Comparison of ENCODE assay signal across 12 cellular contexts in the genomic region with DNA sequence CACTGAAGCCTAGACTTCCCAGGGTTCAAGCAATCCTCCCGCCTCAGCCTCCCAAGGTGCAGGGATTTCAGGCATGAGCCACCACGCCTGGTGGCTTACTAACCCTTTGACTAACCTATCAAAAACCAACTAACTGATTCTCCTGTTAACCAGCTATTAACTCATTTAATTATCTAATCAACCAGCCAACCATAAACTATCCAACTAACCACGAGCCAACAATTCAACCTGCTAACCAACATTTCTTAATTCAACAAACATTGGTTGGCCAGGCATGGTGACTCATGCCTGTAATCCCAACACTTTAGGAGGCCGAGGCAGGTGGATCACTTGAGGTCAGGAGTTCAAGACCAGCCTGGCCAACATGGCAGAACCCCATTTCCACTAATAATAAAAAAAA. TPM values are rescaled to one million over a fixed set of nuclear protein-coding genes. Genes with fewer than 3 reads are reported as not detected.
DNase-seq lines count a peak whose midpoint lies in the region; ATAC-seq and TF ChIP-seq lines count a peak whose summit lies in the region.
"Not testable (repeated sequence)": the region's sequence is repeated elsewhere in the genome, so short reads cannot be mapped to it uniquely, and the experiment has no call there.
"Had no signal": no experiment of that assay in that cellular context is flagged by ENCODE, and none has a peak within 500 bp of the region (broad histone marks: within the 10 kb centered on the region; RNA-seq: fewer than 3 reads in every experiment).

No MANE protein-coding gene starts in this region.

- peak overlapping the region; percentile 75 for H3K4me3 ChIP-seq in left ventricle myocardium inferior
- H3K4me3 ChIP-seq in subcutaneous abdominal adipose tissue (ENCODE audit: low read depth in 1 of 5, low read length in 5 of 5) = not testable (repeated sequence)

- DNase-seq in Caki2 (ENCODE audit: low read depth) = peak; percentile 56
- not testable (repeated sequence) for DNase-seq in left ventricle myocardium inferior
- DNase-seq in kidney tubule cell (ENCODE audit: low spot score) = peak; percentile 40
- DNase-seq in renal cortical epithelial cell (ENCODE audit: low read depth) = peak; percentile 61

- H3K4me3 Mint-ChIP-seq in activated T-helper 17 cell treated with anti-CD3 and anti-CD28 coated beads, Interleukin-2, amount 50 U/mL, for 72 hours = not testable (repeated sequence)

- H3K4me1 ChIP-seq in left ventricle myocardium inferior (peaks cover 72% of the 10 kb centered on the region), subcutaneous abdominal adipose tissue (ENCODE audit: control insufficient read depth in 5 of 5, insufficient read depth in 5 of 5, low read length in 5 of 5) (peaks cover 0 to 76% (median 73%) of the 10 kb centered on the region in 5 donors)

- not testable (repeated sequence) for H3K9me3 Mint-ChIP-seq in activated T-helper 17 cell treated with anti-CD3 and anti-CD28 coated beads, Interleukin-2, amount 50 U/mL, for 72 hours

- peak overlapping the region; percentile 97 for H3K27ac ChIP-seq in left ventricle myocardium inferior (replicated peaks)
- H3K27ac ChIP-seq in subcutaneous abdominal adipose tissue (ENCODE audit: low read depth, low read length) = peak overlapping the region; percentile 84

- H3K4me1 Mint-ChIP-seq in activated T-helper 17 cell treated with anti-CD3 and anti-CD28 coated beads, Interleukin-2, amount 50 U/mL, for 72 hours = not testable (repeated sequence)

- not testable (repeated sequence) for H3K27me3 Mint-ChIP-seq in activated T-helper 17 cell treated with anti-CD3 and anti-CD28 coated beads, Interleukin-2, amount 50 U/mL, for 72 hours

- not testable (repeated sequence) for H3K9me3 ChIP-seq in left ventricle myocardium inferior (replicated peaks); subcutaneous abdominal adipose tissue (ENCODE audit: control insufficient read depth in 5 of 5, low read length in 5 of 5)

- not testable (repeated sequence) for TF ChIP-seq CTCF in left ventricle myocardium inferior (IDR thresholded peaks at IDR 0.05; ENCODE audit: borderline replicate concordance)

- peak overlapping the region in 1 of 5 donors; percentile 4 for H3K9ac ChIP-seq in subcutaneous abdominal adipose tissue (ENCODE audit: low read length in 5 of 5)

- not testable (repeated sequence) for H3K27me3 ChIP-seq in left ventricle myocardium inferior (ENCODE audit: low read depth); subcutaneous abdominal adipose tissue (ENCODE audit: control insufficient read depth in 5 of 5, insufficient read depth in 4 of 5, low read length in 5 of 5)

- not testable (repeated sequence) for H3K36me3 Mint-ChIP-seq in activated T-helper 17 cell treated with anti-CD3 and anti-CD28 coated beads, Interleukin-2, amount 50 U/mL, for 72 hours (ENCODE audit: low read depth)

- H3K36me3 ChIP-seq in left ventricle myocardium inferior = not testable (repeated sequence)
- peaks cover 0 to 14% (median 5%) of the 10 kb centered on the region in 5 donors for H3K36me3 ChIP-seq in subcutaneous abdominal adipose tissue (ENCODE audit: control insufficient read depth in 5 of 5, insufficient read depth in 5 of 5, low read length in 5 of 5)

- in situ Hi-C loops in Caki2 (cut with HindIII; ENCODE audit: low pct_unique_long_range_greater_than_20kb, low sequenced_read_pairs) = not testable (repeated sequence)

- peak overlapping the region; percentile 28 for H3K27ac Mint-ChIP-seq in activated T-helper 17 cell treated with anti-CD3 and anti-CD28 coated beads, Interleukin-2, amount 50 U/mL, for 72 hours

- intact Hi-C loops in left ventricle myocardium inferior (cut with micrococcal nuclease) = not testable (repeated sequence)

- not testable (repeated sequence) for ATAC-seq in activated T-helper 17 cell treated with anti-CD3 and anti-CD28 coated beads, Interleukin-2, amount 50 U/mL, for 72 hours (replicated peaks)

RNA-seq across cellular contexts. Expression of gene AQP7, which starts 3.3 kb away (rescaled TPM):
- not detected in 2 replicates for total RNA-seq in Caki2 (2014; rRNA removed; shearing (Covaris generic); ENCODE audit: low replicate concordance)
- under 1 TPM; 0.42 to 0.45 TPM for total RNA-seq in activated T-helper 17 cell treated with anti-CD3 and anti-CD28 coated beads, Interleukin-2, amount 50 U/mL, for 72 hours
- 150 TPM for total RNA-seq in left ventricle myocardium inferior
- 0.25 TPM in 1 of 2 replicates, not detected in the other for total RNA-seq in renal cortical epithelial cell
- total RNA-seq: A172; B cell; CD8-positive, alpha-beta T cell; Daoy; GM12878 had no signal

RNA-seq across cellular contexts. Expression of gene AQP3, which starts 48.3 kb away (rescaled TPM):
- total RNA-seq in Caki2 (2014; rRNA removed; shearing (Covaris generic); ENCODE audit: low replicate concordance) = not detected in 2 replicates
- 10 to 100 TPM; 37.3 to 72.5 TPM for total RNA-seq in activated T-helper 17 cell treated with anti-CD3 and anti-CD28 coated beads, Interleukin-2, amount 50 U/mL, for 72 hours
- total RNA-seq in left ventricle myocardium inferior (13.6 TPM), renal cortical epithelial cell (0.35 and 4.4 TPM in 2 replicates)
- total RNA-seq: G401 had no signal

Comparison
In these comparisons a context has a peak if more than half of its experiments do, and no peak if none do; other contexts are left out.
1. RNA of gene AQP7, which starts 3.3 kb away (total RNA-seq): 150 TPM in left ventricle myocardium inferior (single experiment); 0.42 to 0.45 TPM in activated T-helper 17 cell treated with anti-CD3 and anti-CD28 coated beads, Interleukin-2, amount 50 U/mL, for 72 hours, 0.25 TPM in renal cortical epithelial cell and not detected in Caki2; every median in the first group is over 100 times any median in the second.